In the genomic region with DNA sequence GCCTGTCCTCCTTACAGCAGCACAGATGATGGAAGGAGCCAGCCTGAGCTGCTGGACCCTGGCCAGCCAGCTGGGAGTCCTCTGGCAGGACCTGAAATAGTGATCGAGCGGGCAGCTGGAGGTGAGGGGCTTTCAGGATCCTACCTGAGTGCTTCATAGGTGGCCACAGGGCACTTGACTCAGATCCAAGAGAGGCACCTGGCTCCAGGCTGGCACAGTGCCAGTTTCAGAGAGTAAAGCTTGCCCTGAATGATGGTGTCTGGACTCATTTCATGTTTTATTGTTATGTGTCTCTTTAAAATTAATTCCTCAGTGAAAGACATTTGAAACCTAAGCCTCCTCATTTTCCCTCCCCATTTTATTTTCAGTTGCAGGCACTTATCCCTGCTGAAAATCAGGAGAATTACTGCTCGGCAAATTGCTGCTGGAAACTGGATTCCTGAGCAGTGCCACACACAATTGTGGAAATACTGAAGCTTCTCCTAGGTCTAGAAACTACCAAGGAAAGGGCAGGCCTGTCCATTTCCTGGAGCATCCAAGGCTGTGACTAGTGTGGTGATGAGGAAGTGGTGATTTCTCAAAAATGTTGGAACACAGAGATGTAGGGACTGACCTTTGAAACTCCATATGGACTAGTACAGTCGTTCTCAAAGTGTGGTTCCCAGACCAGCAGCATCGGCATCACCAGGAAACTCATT, we compare ENCODE assay signal across 21 cellular contexts. TPM values are rescaled to one million over a fixed set of nuclear protein-coding genes. Genes with fewer than 3 reads are reported as not detected.
DNase-seq lines count a peak whose midpoint lies in the region; ATAC-seq, FAIRE-seq and TF ChIP-seq lines count a peak whose summit lies in the region.
"Had no signal": no experiment of that assay in that cellular context is flagged by ENCODE, and none has a peak within 500 bp of the region (broad histone marks: within the 10 kb centered on the region; RNA-seq: fewer than 3 reads in every experiment).

No MANE protein-coding gene starts in this region.

- H2BK12ac ChIP-seq in neuronal stem cell (ENCODE audit: low read length), result no peak overlapping the region

- intact Hi-C loops in aorta (cut with DNase I), result no loop called here
- intact Hi-C loops in left lung (cut with DNase I), result no loop called here

- H3K27me3 ChIP-seq in neuronal stem cell (ENCODE audit: control insufficient read depth in 3 of 3, insufficient read depth in 3 of 3, low read depth in 1 of 3, low read length in 3 of 3) (no peaks in the 10 kb centered on the region), aorta (ENCODE audit: control insufficient read depth in 1 of 2, insufficient read depth in 2 of 2, low read length in 1 of 2) (no peaks in the 10 kb centered on the region), left lung (no peaks in the 10 kb centered on the region)

- no peak for TF ChIP-seq CTCF in left lung (IDR thresholded peaks at IDR 0.05)

- TF ChIP-seq POLR2A in GM12892 (IDR thresholded peaks at IDR 0.05; ENCODE audit: low read depth, low read length), result no peak

- H3K27ac ChIP-seq in neuronal stem cell (replicated peaks; ENCODE audit: low read length) (no peak overlapping the region), aorta (ENCODE audit: low read depth in 1 of 2, low read length in 2 of 2) (no peak overlapping the region), left lung (no peak overlapping the region)
- H3K27ac ChIP-seq: 22Rv1, KMS-11, prostate gland had no signal

- H3K4me1 ChIP-seq in neuronal stem cell (ENCODE audit: control insufficient read depth in 2 of 2, insufficient read depth in 1 of 2, low read depth in 1 of 2, low read length in 2 of 2) (no peaks in the 10 kb centered on the region), aorta (ENCODE audit: control insufficient read depth in 1 of 2, insufficient read depth in 2 of 2, low read length in 2 of 2) (no peaks in the 10 kb centered on the region), left lung (no peaks in the 10 kb centered on the region)
- H3K4me1 ChIP-seq: prostate gland had no signal

- H3K36me3 ChIP-seq in neuronal stem cell (replicated peaks in 1 of 2; ENCODE audit: control insufficient read depth in 2 of 2, insufficient read depth in 2 of 2, low read length in 2 of 2) (no peaks in the 10 kb centered on the region), aorta (ENCODE audit: control insufficient read depth in 1 of 2, insufficient read depth in 2 of 2, low read length in 1 of 2) (no peaks in the 10 kb centered on the region), left lung (no peaks in the 10 kb centered on the region)
- H3K36me3 ChIP-seq: prostate gland had no signal

- no peak overlapping the region for H3K4me3 ChIP-seq in neuronal stem cell (ENCODE audit: low read length in 2 of 2)
- no peak overlapping the region for H3K4me3 ChIP-seq in aorta (ENCODE audit: low read length in 2 of 2)
- H3K4me3 ChIP-seq in left lung, result no peak overlapping the region
- H3K4me3 ChIP-seq: GM12878, prostate gland had no signal

- no peak overlapping the region for H4K91ac ChIP-seq in neuronal stem cell (ENCODE audit: low read depth, low read length, poor library complexity)

- peak overlapping the region; percentile 20 for H3K23ac ChIP-seq in neuronal stem cell (ENCODE audit: low read depth, low read length, poor library complexity)

- H2AFZ ChIP-seq in neuronal stem cell (ENCODE audit: low read length), result no peak overlapping the region

- H2BK5ac ChIP-seq in neuronal stem cell (ENCODE audit: low read length), result no peak overlapping the region

- no CpG with 5 or more reads among the region's 5 CpGs for WGBS in neuronal stem cell (ENCODE audit: extremely low coverage in 2 of 2, insufficient read length in 2 of 2, insufficient replicate concordance in 1 of 2), 2 donors
- WGBS in aorta, 2 donors, result 32 to 35% methylated on average over 5 of the region's 5 CpGs

- H2AK5ac ChIP-seq in neuronal stem cell (ENCODE audit: low read depth, low read length), result no peak overlapping the region

- peak overlapping the region; percentile 25 for H3K18ac ChIP-seq in neuronal stem cell (ENCODE audit: low read length)

- DNase-seq in DMS 273 (lab: John Stamatoyannopoulos, UW; ENCODE audit: unreplicated experiment) (peak; percentile 32), DMS 273 treated with DMSO at 0.1 percent for 48 hours (lab: John Stamatoyannopoulos, UW) (no peak), NCI-H1930 (lab: John Stamatoyannopoulos, UW) (peak; percentile 68 to 75), NCI-H526 treated with DMSO at 0.1 percent for 48 hours (lab: John Stamatoyannopoulos, UW) (peak; percentile 31), neuronal stem cell (ENCODE audit: low spot score) (no peak), aorta (no peak), left lung (no peak), GM12892 (ENCODE audit: insufficient read length) (no peak)
- DNase-seq: activated CD4-positive, alpha-beta T cell treated with anti-CD3 and anti-CD28 coated beads, Interleukin-2, amount 10 ng/mL, durations not matched to agents 7 days and 5 days; activated T-cell treated with anti-CD3 and anti-CD28 coated beads, Interleukin-2, amount 50 U/mL, for 24 hours; EL; endodermal cell; H7; naive B cell; T1000 had no signal

- no peak overlapping the region for H4K8ac ChIP-seq in neuronal stem cell (ENCODE audit: low read depth, low read length)

- peaks cover 2% of the 10 kb centered on the region for H3K79me1 ChIP-seq in neuronal stem cell (ENCODE audit: low read depth, low read length)

- no peak overlapping the region for H2BK120ac ChIP-seq in neuronal stem cell (ENCODE audit: low read depth, low read length)

- no peak overlapping the region for H3K4ac ChIP-seq in neuronal stem cell (ENCODE audit: low read length)

- no peak overlapping the region for H3K14ac ChIP-seq in neuronal stem cell (ENCODE audit: low read length)

- H3K9ac ChIP-seq in neuronal stem cell (ENCODE audit: low read depth, low read length, poor library complexity), result no peak overlapping the region
- H3K9ac ChIP-seq: KMS-11 had no signal

- ATAC-seq in aorta (ENCODE audit: low FRiP score) (no peak), left lung (no peak)
- ATAC-seq: GM12878 had no signal

- H3K4me2 ChIP-seq in neuronal stem cell (ENCODE audit: insufficient read depth, low read length, poor library complexity, severe bottlenecking), result no peak overlapping the region
- H3K4me2 ChIP-seq: KMS-11 had no signal

- FAIRE-seq in GM12892 (lab: Jason Lieb, UNC), result no peak
- FAIRE-seq: GM12878 had no signal

- H2BK15ac ChIP-seq in neuronal stem cell (ENCODE audit: low read length), result peak overlapping the region; percentile 35

- H3K9me3 ChIP-seq in neuronal stem cell (replicated peaks in 1 of 2; ENCODE audit: control insufficient read depth in 2 of 2, insufficient read depth in 1 of 2, low read depth in 1 of 2, low read length in 2 of 2) (no peaks in the 10 kb centered on the region), aorta (ENCODE audit: control insufficient read depth, low read length) (no peaks in the 10 kb centered on the region), left lung (no peaks in the 10 kb centered on the region)
- H3K9me3 ChIP-seq: prostate gland had no signal

RNA-seq across cellular contexts. Expression of gene ADAMTS18, which starts 16.1 kb away (rescaled TPM):
- 0.03 TPM for polyA plus RNA-seq in neuronal stem cell (2013, experiment 1 of 2)
- 0.01 TPM for polyA plus RNA-seq in neuronal stem cell (2013, experiment 2 of 2)
- total RNA-seq in aorta (1 to 10 TPM; 1.0 to 5.8 TPM), left lung (under 1 TPM in 1 of 2 donors, not detected in 1; 0.18 TPM)
- polyA plus RNA-seq in aorta, result under 1 TPM in 1 of 2 donors, not detected in 1; 0.03 TPM
- not detected for polyA plus RNA-seq in GM12892 (2012; ENCODE audit: missing spikeins)
- total RNA-seq: activated CD4-positive, alpha-beta T cell treated with anti-CD3 and anti-CD28 coated beads, Interleukin-2, amount 10 ng/mL, durations not matched to agents 7 days and 5 days; fibroblast of villous mesenchyme; GM12878 had no signal
- polyA plus RNA-seq: GM12878, liver had no signal

Comparison
In these comparisons a context has a peak if more than half of its experiments do, and no peak if none do; other contexts are left out.
1. DNase-seq: peak in DMS 273 (single experiment), NCI-H1930 (2 of 2) and NCI-H526 treated with DMSO at 0.1 percent for 48 hours (single experiment); none in DMS 273 treated with DMSO at 0.1 percent for 48 hours (single experiment), neuronal stem cell (single experiment), aorta (0 of 2), left lung (0 of 2) and GM12892 (single experiment).